11 cellular contexts compared by ENCODE assay signal in the genomic region with DNA sequence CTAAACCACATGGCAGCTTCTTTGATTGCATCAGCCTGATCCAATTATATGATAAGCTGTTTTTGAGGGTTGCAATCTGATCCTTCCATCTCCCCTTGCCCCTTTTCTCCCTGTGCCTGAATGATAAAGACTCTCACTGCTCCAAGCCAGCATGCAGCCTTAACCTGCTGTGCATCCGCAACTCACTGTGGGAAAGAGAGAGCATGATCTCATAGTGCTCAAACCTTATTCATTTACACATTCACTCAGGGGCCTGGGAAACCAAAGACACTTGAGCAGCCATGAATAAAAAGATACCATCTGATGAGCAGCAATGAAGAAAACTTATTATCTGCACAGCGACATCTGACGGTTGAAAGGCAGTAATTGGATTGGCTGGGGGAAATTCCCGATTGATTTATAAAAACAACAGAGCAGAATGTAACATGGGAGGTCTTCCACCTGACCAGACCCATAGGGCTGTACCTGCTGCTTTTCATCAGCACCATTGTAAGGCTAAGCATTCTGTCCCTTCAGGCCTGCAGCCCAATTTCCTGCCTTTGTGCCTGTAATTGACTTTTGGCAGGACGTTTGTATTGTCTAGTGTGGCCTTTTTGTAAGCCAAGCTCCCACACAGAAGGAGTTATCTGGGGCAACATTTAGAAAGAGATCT.
A peak's percentile ranks its signal among the peaks of the same experiment; 100 is the strongest.
DNase-seq lines count a peak whose midpoint lies in the region; ATAC-seq and TF ChIP-seq lines count a peak whose summit lies in the region.
"Had no signal": no experiment of that assay in that cellular context is flagged by ENCODE, and none has a peak within 500 bp of the region (broad histone marks: within the 10 kb centered on the region; RNA-seq: fewer than 3 reads in every experiment).

No MANE protein-coding gene starts in this region.

- H2AFZ ChIP-seq in OCI-LY1 (ENCODE audit: low read length): no peak overlapping the region

- CTCF ChIA-PET in HEK293 (lab: Yijun Ruan, JAX): interaction anchor here (0.6 to 3.9 kb wide), 3 partner anchors 16 to 101 kb away, joined by 5 to 30 read pairs (median 14); no protein-coding TSS in a partner anchor

- H3F3A ChIP-seq in OCI-LY1 (ENCODE audit: insufficient read depth, low read length): no peaks in the 10 kb centered on the region

- H3K27me3 ChIP-seq in OCI-LY1 (ENCODE audit: insufficient read depth, low read length): no peaks in the 10 kb centered on the region
- no peaks in the 10 kb centered on the region for H3K27me3 ChIP-seq in heart right ventricle
- no peaks in the 10 kb centered on the region for H3K27me3 ChIP-seq in BE2C
- H3K27me3 ChIP-seq: colonic mucosa had no signal

- intact Hi-C loops in heart right ventricle (cut with DNase I): loop anchor here in 4 of 10 donors (5.0 kb wide), 1 partner anchor 98 kb away; no protein-coding TSS in a partner anchor

- ATAC-seq in heart right ventricle (peak; percentile 43 to 88 (median 80)), GM21529 (IDR thresholded peaks at IDR 0.05; ENCODE audit: unreplicated experiment) (no peak)

- TF ChIP-seq CTCF in HEK293 (tag by site-specific recombination; IDR thresholded peaks at IDR 0.05): no peak
- peak; percentile 44; the same call in 1 of the 2 replicates for TF ChIP-seq CTCF in OCI-LY1 (IDR thresholded peaks at IDR 0.05; ENCODE audit: low read length)
- peak in 1 of 9 donors; percentile 19 for TF ChIP-seq CTCF in heart right ventricle (IDR thresholded peaks at IDR 0.05)
- no peak for TF ChIP-seq CTCF in BE2C (IDR thresholded peaks at IDR 0.05; ENCODE audit: low read depth, low read length)

- H3K4me3 ChIP-seq in HEK293 (ENCODE audit: low read depth, low read length) (no peak overlapping the region), OCI-LY1 (ENCODE audit: low read depth, low read length, poor library complexity, severe bottlenecking) (no peak overlapping the region), heart right ventricle (no peak overlapping the region), BE2C (ENCODE audit: low read depth, low read length) (no peak overlapping the region)
- H3K4me3 ChIP-seq: colonic mucosa had no signal

- H3K9ac ChIP-seq in OCI-LY1 (ENCODE audit: low read length): no peak overlapping the region

- H3K9me3 ChIP-seq in HEK293 (ENCODE audit: control insufficient read depth, insufficient read depth, low read depth, low read length) (no peaks in the 10 kb centered on the region), OCI-LY1 (ENCODE audit: low read length) (no peaks in the 10 kb centered on the region), heart right ventricle (no peaks in the 10 kb centered on the region), BE2C (no peaks in the 10 kb centered on the region)
- H3K9me3 ChIP-seq: colonic mucosa had no signal

- H3K27ac ChIP-seq in HEK293 (ENCODE audit: extremely low read depth, low read depth, low read length): no peak overlapping the region
- no peak overlapping the region for H3K27ac ChIP-seq in OCI-LY1 (ENCODE audit: low read depth, low read length, poor library complexity, severe bottlenecking)
- peak overlapping the region in 8 of 10 donors; percentile 5 to 79 (median 34) for H3K27ac ChIP-seq in heart right ventricle
- H3K27ac ChIP-seq: colonic mucosa had no signal

- no peaks in the 10 kb centered on the region for H3K4me1 ChIP-seq in HEK293 (ENCODE audit: control insufficient read depth, insufficient read depth, low read length)
- peaks cover 11% of the 10 kb centered on the region for H3K4me1 ChIP-seq in OCI-LY1 (ENCODE audit: insufficient read depth, low read length, severe bottlenecking)
- H3K4me1 ChIP-seq in heart right ventricle: peaks cover 2 to 66% (median 41%) of the 10 kb centered on the region in 9 donors
- H3K4me1 ChIP-seq in BE2C: peaks cover 10% of the 10 kb centered on the region
- H3K4me1 ChIP-seq: colonic mucosa had no signal

- H3K36me3 ChIP-seq in HEK293 (ENCODE audit: control insufficient read depth in 2 of 2, insufficient read depth in 1 of 2, low read length in 2 of 2) (no peaks in the 10 kb centered on the region), OCI-LY1 (ENCODE audit: insufficient read depth, low read length) (no peaks in the 10 kb centered on the region), heart right ventricle (no peaks in the 10 kb centered on the region), BE2C (no peaks in the 10 kb centered on the region)
- H3K36me3 ChIP-seq: colonic mucosa had no signal

- no peaks in the 10 kb centered on the region for H3K9me2 ChIP-seq in OCI-LY1 (ENCODE audit: low read depth, low read length)

- H3K4me2 ChIP-seq in OCI-LY1 (ENCODE audit: low read length): no peak overlapping the region

- no peaks in the 10 kb centered on the region for H3K79me2 ChIP-seq in OCI-LY1 (ENCODE audit: insufficient read depth, low read length)

- DNase-seq in heart right ventricle: peak in 1 of 2 donors; percentile 37
- peak; percentile 34 for DNase-seq in renal cortical epithelial cell (ENCODE audit: low read depth)
- no peak for DNase-seq in RKO (ENCODE audit: low spot score)
- DNase-seq in BE2C: no peak
- DNase-seq in activated CD4-positive, alpha-beta T cell treated with anti-CD3 and anti-CD28 coated beads for 1 hour: no peak
- DNase-seq: colonic mucosa, naive B cell, NCI-H774 had no signal

- POLR2A ChIA-PET in HEK293 (lab: Yijun Ruan, JAX): interaction anchor here (1.0 kb wide), 1 partner anchor 107 kb away, joined by 3 read pairs; a partner anchor contains a TSS

- H4K20me1 ChIP-seq in OCI-LY1 (ENCODE audit: insufficient read depth, low read length): no peaks in the 10 kb centered on the region

- WGBS in heart right ventricle, 2 donors: 45 to 49% methylated on average over 5 of the region's 5 CpGs

TF ChIP-seq in HEK293, 187 proteins besides CTCF, POLR2A, EP300 and RAD21:
- TF ChIP-seq ZNF10 (tag by site-specific recombination; IDR thresholded peaks at IDR 0.05) (no peak), ZIC2 (tag by site-specific recombination; IDR thresholded peaks at IDR 0.05) (peak; percentile 96), ZNF350 (tag by site-specific recombination; IDR thresholded peaks at IDR 0.05) (no peak), OVOL3 (tag by site-specific recombination; IDR thresholded peaks at IDR 0.05) (no peak)

Comparison
In these comparisons a context has a peak if more than half of its experiments do, and no peak if none do; other contexts are left out.
1. H3K27ac ChIP-seq: peak in heart right ventricle (8 of 10); none in HEK293 (single experiment) and OCI-LY1 (single experiment).